In genomic region chr7:108328174-108328651, GRCh38 we compare ENCODE assay signal across 11 cellular contexts.
DNase-seq lines count a peak whose midpoint lies in the region; ATAC-seq, FAIRE-seq and TF ChIP-seq lines count a peak whose summit lies in the region.
"Had no signal": no experiment of that assay in that cellular context is flagged by ENCODE, and none has a peak within 500 bp of the region (broad histone marks: within the 10 kb centered on the region; RNA-seq: fewer than 3 reads in every experiment).

No MANE protein-coding gene starts in this region.

- H3K36me3 ChIP-seq in H1 (ENCODE audit: control insufficient read depth in 2 of 4, insufficient read depth in 4 of 4, low read length in 3 of 4): no peaks in the 10 kb centered on the region
- H3K36me3 ChIP-seq: heart left ventricle had no signal

- no peak for TF ChIP-seq RAD21 in H1 (IDR thresholded peaks at IDR 0.05 in 1 of 2, conservative IDR thresholded peaks at IDR 0.05 in 1 of 2; ENCODE audit: low read depth in 2 of 2, low read length in 2 of 2)

- H3K4ac ChIP-seq in H1 (replicated peaks; ENCODE audit: insufficient read length, low read depth, low read length): no peak overlapping the region

- no peak overlapping the region for H3K23ac ChIP-seq in H1 (ENCODE audit: insufficient read length)

- H3K79me1 ChIP-seq in H1 (ENCODE audit: low read depth, low read length): no peaks in the 10 kb centered on the region

- no peak overlapping the region for H2BK120ac ChIP-seq in H1 (replicated peaks; ENCODE audit: low read depth, low read length)

- no peak for TF ChIP-seq POLR2A in H1 (IDR thresholded peaks at IDR 0.05; ENCODE audit: control extremely low read depth in 1 of 2, low read depth in 2 of 2, low read length in 2 of 2)

- no peak overlapping the region for H2BK12ac ChIP-seq in H1 (ENCODE audit: low read depth, low read length)

- no peak overlapping the region for H2AFZ ChIP-seq in H1 (ENCODE audit: low read length)

- no peak for TF ChIP-seq EP300 in H1 (IDR thresholded peaks at IDR 0.05; ENCODE audit: borderline replicate concordance in 1 of 2, low read depth in 2 of 2, low read length in 2 of 2)

- CTCF ChIA-PET in H1 (lab: Charles Lee; ENCODE audit: partially characterized antibody): interaction anchor here (0.6 to 1.5 kb wide), 5 partner anchors 45 to 132 kb away, joined by 3 read pairs; no protein-coding TSS in a partner anchor

- H3K9me3 ChIP-seq in H1 (ENCODE audit: insufficient read depth in 2 of 2, low read depth in 1 of 2, low read length in 1 of 2): no peaks in the 10 kb centered on the region
- H3K9me3 ChIP-seq: heart left ventricle had no signal

- DNase-seq in H1 (ENCODE audit: low read depth in 1 of 2, low spot score in 2 of 2) (no peak), C1 segment of cervical spinal cord (lab: John Stamatoyannopoulos, UW) (no peak), NCI-H524 treated with DMSO at 0.1 percent for 48 hours (lab: John Stamatoyannopoulos, UW) (no peak), COLO829 (ENCODE audit: low spot score) (no peak)
- DNase-seq: heart left ventricle, posterior cingulate gyrus, T-cell had no signal

- H3K27ac ChIP-seq in H1 (ENCODE audit: low read depth, low read length): no peak overlapping the region
- H3K27ac ChIP-seq: heart left ventricle had no signal

- no peak overlapping the region for H3K18ac ChIP-seq in H1 (ENCODE audit: extremely low read depth, low read length)

- H2BK5ac ChIP-seq in H1 (ENCODE audit: low read depth, low read length): no peak overlapping the region

- no peak overlapping the region for H2BK20ac ChIP-seq in H1 (ENCODE audit: low read length)

- peak; percentile 77 for ATAC-seq in GM18858 (IDR thresholded peaks at IDR 0.05; ENCODE audit: unreplicated experiment)
- ATAC-seq in GM21723 (IDR thresholded peaks at IDR 0.05; ENCODE audit: unreplicated experiment): peak; percentile 92
- ATAC-seq in HG03460 (IDR thresholded peaks at IDR 0.05; ENCODE audit: unreplicated experiment): peak; percentile 87
- no peak for ATAC-seq in HG03196 (IDR thresholded peaks at IDR 0.05; ENCODE audit: unreplicated experiment)
- ATAC-seq: heart left ventricle, T-cell had no signal

- 82% methylated on average over 2 of the region's 2 CpGs; no CpG with 5 or more reads in 1 of the 2 experiments for WGBS in H1 (ENCODE audit: extremely low coverage in 1 of 2, insufficient coverage in 1 of 2, insufficient read length in 1 of 2, insufficient replicate concordance in 2 of 2, low coverage in 1 of 2, low lambda C conversion rate in 2 of 2, missing lambda C conversion rate in 1 of 2), 2 experiments

- no peak overlapping the region for H4K8ac ChIP-seq in H1 (ENCODE audit: extremely low read depth, insufficient read depth, low read length)

- peaks cover 0 to 15% (median 10%) of the 10 kb centered on the region in 4 experiments; a peak in 5 of 7 replicates for H3K4me1 ChIP-seq in H1 (replicated peaks in 1 of 4; ENCODE audit: control insufficient read depth in 3 of 4, insufficient read depth in 4 of 4, low read length in 3 of 4)
- H3K4me1 ChIP-seq: heart left ventricle had no signal

- no peak overlapping the region for H2BK15ac ChIP-seq in H1 (ENCODE audit: low read length)

- H3K14ac ChIP-seq in H1 (ENCODE audit: insufficient read length): no peak overlapping the region

- no peaks in the 10 kb centered on the region for H4K20me1 ChIP-seq in H1 (replicated peaks in 1 of 2; ENCODE audit: control insufficient read depth in 1 of 2, insufficient read depth in 2 of 2, low read length in 2 of 2)

- no peak overlapping the region for H2AK5ac ChIP-seq in H1 (ENCODE audit: low read depth, low read length)

- H3K4me2 ChIP-seq in H1 (ENCODE audit: insufficient read depth in 1 of 2, low read depth in 2 of 2, low read length in 2 of 2): peak overlapping the region in 1 of 2 experiments; percentile 32; a peak in 1 of 4 replicates

- no peak overlapping the region for H3K56ac ChIP-seq in H1 (replicated peaks; ENCODE audit: insufficient read length, low read depth, low read length)

- H4K5ac ChIP-seq in H1 (ENCODE audit: insufficient read length, low read depth, low read length): no peak overlapping the region

- no peak overlapping the region for H3K4me3 ChIP-seq in H1 (ENCODE audit: extremely low read depth in 1 of 4, insufficient read depth in 2 of 4, low read depth in 3 of 4, low read length in 4 of 4)
- H3K4me3 ChIP-seq: heart left ventricle had no signal

- no peaks in the 10 kb centered on the region for H3K79me2 ChIP-seq in H1 (ENCODE audit: control insufficient read depth in 1 of 2, insufficient read depth in 2 of 2, low read length in 2 of 2)

- H3K9ac ChIP-seq in H1 (replicated peaks in 1 of 4; ENCODE audit: extremely low read depth in 1 of 4, low read depth in 3 of 4, low read length in 3 of 4): no peak overlapping the region

- TF ChIP-seq CTCF in H1 (IDR thresholded peaks at IDR 0.05; ENCODE audit: control extremely low read depth in 1 of 3, insufficient read depth in 1 of 3, low read depth in 1 of 3, low read length in 3 of 3): no peak

- no peaks in the 10 kb centered on the region for H3K23me2 ChIP-seq in H1 (ENCODE audit: low read depth, low read length)

- POLR2A ChIA-PET in H1 (lab: Charles Lee; ENCODE audit: partially characterized antibody): interaction anchor here (0.6 to 0.8 kb wide), 2 partner anchors 9 to 942 kb away, joined by 3 read pairs; no protein-coding TSS in a partner anchor

- peak; percentile 91 for FAIRE-seq in H1 (lab: Jason Lieb, UNC)

- no peak overlapping the region for H4K91ac ChIP-seq in H1 (replicated peaks; ENCODE audit: insufficient read length, low read length)

- H3K27me3 ChIP-seq in H1 (replicated peaks in 1 of 4; ENCODE audit: control insufficient read depth in 3 of 4, extremely low read depth in 1 of 4, insufficient read depth in 3 of 4, low read length in 3 of 4): peaks cover 0 to 1% (median 0%) of the 10 kb centered on the region in 4 experiments; a peak in 2 of 7 replicates
- H3K27me3 ChIP-seq: heart left ventricle had no signal

TF ChIP-seq in H1, 55 proteins besides CTCF, POLR2A, EP300 and RAD21 (continues in another document):
- TF ChIP-seq USF2 (IDR thresholded peaks at IDR 0.05; ENCODE audit: low read length): no peak
- TF ChIP-seq HDAC2 (IDR thresholded peaks at IDR 0.05; ENCODE audit: borderline replicate concordance in 1 of 2, low read depth in 2 of 2, low read length in 2 of 2): no peak
